In genomic region chr5:132761321-132762240, GRCh38 we compare ENCODE assay signal across 27 cellular contexts. TPM values are rescaled to one million over a fixed set of nuclear protein-coding genes. Genes with fewer than 3 reads are reported as not detected.
DNase-seq lines count a peak whose midpoint lies in the region; ATAC-seq and TF ChIP-seq lines count a peak whose summit lies in the region.
"Had no signal": no experiment of that assay in that cellular context is flagged by ENCODE, and none has a peak within 500 bp of the region (broad histone marks: within the 10 kb centered on the region; RNA-seq: fewer than 3 reads in every experiment).

No MANE protein-coding gene starts in this region.

- no peak overlapping the region for H3K4me2 ChIP-seq in osteoblast (ENCODE audit: insufficient read depth, low read length)

- TF ChIP-seq CTCF in right atrium auricular region (IDR thresholded peaks at IDR 0.05) (no peak), left ventricle myocardium inferior (IDR thresholded peaks at IDR 0.05; ENCODE audit: borderline replicate concordance) (no peak), colonic mucosa (IDR thresholded peaks at IDR 0.05) (no peak), osteoblast (IDR thresholded peaks at IDR 0.05; ENCODE audit: extremely low read depth, low read depth, low read length) (no peak)

- H3K4me3 ChIP-seq in right atrium auricular region (no peak overlapping the region), left ventricle myocardium inferior (no peak overlapping the region), colonic mucosa (no peak overlapping the region), osteoblast (ENCODE audit: insufficient read depth, low read length) (no peak overlapping the region)
- H3K4me3 ChIP-seq: adrenal gland, gastroesophageal sphincter, pancreas, skin epidermis had no signal

- H3K36me3 ChIP-seq in right atrium auricular region = peaks cover 81% of the 10 kb centered on the region
- peaks cover 86% of the 10 kb centered on the region for H3K36me3 ChIP-seq in left ventricle myocardium inferior
- H3K36me3 ChIP-seq in colonic mucosa = no peaks in the 10 kb centered on the region
- H3K36me3 ChIP-seq in osteoblast (ENCODE audit: insufficient read depth, low read length) = peaks cover 38% of the 10 kb centered on the region

- H3K79me2 ChIP-seq in osteoblast (ENCODE audit: insufficient read depth, low read length) = peaks cover 8% of the 10 kb centered on the region

- intact Hi-C loops in left ventricle myocardium inferior (cut with micrococcal nuclease) (no loop called here), colonic mucosa (cut with DNase I) (no loop called here)

- H3K27me3 ChIP-seq in right atrium auricular region (no peaks in the 10 kb centered on the region), left ventricle myocardium inferior (ENCODE audit: low read depth) (no peaks in the 10 kb centered on the region), colonic mucosa (no peaks in the 10 kb centered on the region), osteoblast (ENCODE audit: insufficient read depth, low read length) (no peaks in the 10 kb centered on the region)
- H3K27me3 ChIP-seq: adrenal gland, gastroesophageal sphincter, pancreas had no signal

- H3K9ac ChIP-seq in colonic mucosa (ENCODE audit: low read depth in 2 of 2, low read length in 2 of 2) = no peak overlapping the region

- peak; percentile 55 for DNase-seq in right atrium auricular region (ENCODE audit: low spot score)
- DNase-seq in left ventricle myocardium inferior = no peak
- peak; percentile 15 for DNase-seq in colonic mucosa
- DNase-seq in osteoblast (ENCODE audit: insufficient read length, low spot score, missing footprints) = peak; percentile 58
- no peak for DNase-seq in NCI-H187 treated with DMSO at 0.1 percent for 48 hours (lab: John Stamatoyannopoulos, UW)
- no peak for DNase-seq in central memory CD4-positive, alpha-beta T cell
- DNase-seq: activated CD4-positive, alpha-beta T cell treated with anti-CD3 and anti-CD28 coated beads for 1 hour; activated CD8-positive, alpha-beta T cell treated with anti-CD3 and anti-CD28 coated beads for 36 hours; activated naive CD4-positive, alpha-beta T cell treated with anti-CD3 and anti-CD28 coated beads, Interleukin-2, amount 10 ng/mL, durations not matched to agents 7 days and 5 days; activated T-cell treated with anti-CD3 and anti-CD28 coated beads, Interleukin-2, amount 50 U/mL, for 4 hours; cerebellar nuclear complex; DMS153; immature natural killer cell; left colon; NCI-H1048; NCI-H1694; NCI-H446; NCI-H748 treated with DMSO at 0.1 percent for 48 hours; nephron progenitor cell; SIG-M5; stimulated activated naive B cell treated with anti-CD40 and anti-IgM and Interleukin-4, amounts not matched to agents 10 μg/mL and 1 μg/mL and 100 μg/mL, for 72 hours had no signal

- no peak overlapping the region for H2AFZ ChIP-seq in osteoblast (ENCODE audit: low read length)

- H3K9me3 ChIP-seq in right atrium auricular region (no peaks in the 10 kb centered on the region), left ventricle myocardium inferior (replicated peaks) (no peaks in the 10 kb centered on the region), colonic mucosa (no peaks in the 10 kb centered on the region), osteoblast (ENCODE audit: low read depth, low read length) (no peaks in the 10 kb centered on the region)
- H3K9me3 ChIP-seq: adrenal gland, gastroesophageal sphincter, pancreas had no signal

- ATAC-seq in HG03280 (IDR thresholded peaks at IDR 0.05; ENCODE audit: unreplicated experiment) = no peak
- ATAC-seq: activated CD8-positive, alpha-beta T cell treated with anti-CD3 and anti-CD28 coated beads for 36 hours; activated T-cell treated with anti-CD3 and anti-CD28 coated beads, Interleukin-2, amount 50 U/mL, for 4 hours; gastroesophageal sphincter; left colon; Panc1; pancreas; stimulated activated naive B cell treated with anti-CD40 and anti-IgM and Interleukin-4, amounts not matched to agents 10 μg/mL and 1 μg/mL and 100 μg/mL, for 72 hours had no signal

- peaks cover 16% of the 10 kb centered on the region for H4K20me1 ChIP-seq in osteoblast (ENCODE audit: insufficient read depth, low read length)

- peaks cover 0 to 3% of the 10 kb centered on the region in 2 donors for H3K4me1 ChIP-seq in right atrium auricular region
- H3K4me1 ChIP-seq in left ventricle myocardium inferior = peaks cover 14% of the 10 kb centered on the region
- H3K4me1 ChIP-seq in colonic mucosa = no peaks in the 10 kb centered on the region
- H3K4me1 ChIP-seq in osteoblast (ENCODE audit: insufficient read depth, low read length) = no peaks in the 10 kb centered on the region
- H3K4me1 ChIP-seq: adrenal gland, pancreas had no signal

- H3K27ac ChIP-seq in right atrium auricular region (no peak overlapping the region), left ventricle myocardium inferior (replicated peaks) (no peak overlapping the region), colonic mucosa (no peak overlapping the region), osteoblast (ENCODE audit: low read depth, low read length) (no peak overlapping the region)
- H3K27ac ChIP-seq: adrenal gland, gastroesophageal sphincter, pancreas, skin epidermis had no signal

RNA-seq across cellular contexts. Expression of gene CCNI2, which starts 14.4 kb away (rescaled TPM):
- total RNA-seq in right atrium auricular region = not detected
- total RNA-seq in left ventricle myocardium inferior = 0.08 TPM
- 10 to 100 TPM in 1 of 2 donors, 1 to 10 TPM in 1; 7.1 to 22.9 TPM for total RNA-seq in colonic mucosa
- not detected in 2 replicates for total RNA-seq in osteoblast
- total RNA-seq: gastroesophageal sphincter had no signal

RNA-seq across cellular contexts. Expression of gene SEPTIN8, which starts 15.5 kb away (rescaled TPM):
- total RNA-seq in right atrium auricular region = 10 to 100 TPM; 21.1 to 24.8 TPM
- total RNA-seq in left ventricle myocardium inferior = 27.2 TPM
- total RNA-seq in colonic mucosa = 10 to 100 TPM; 57.6 to 84.2 TPM
- 32.1 and 33.7 TPM in 2 replicates for total RNA-seq in osteoblast

RNA-seq across cellular contexts. Expression of gene KIF3A, which starts 24.2 kb away (rescaled TPM):
- total RNA-seq in right atrium auricular region = 1 to 10 TPM; 5.6 to 7.2 TPM
- total RNA-seq in left ventricle myocardium inferior = 11.9 TPM
- total RNA-seq in colonic mucosa = 1 to 10 TPM; 4.0 to 5.2 TPM
- total RNA-seq in osteoblast = 8.5 and 12.7 TPM in 2 replicates

RNA-seq across cellular contexts. Expression of gene SOWAHA, which starts 51.5 kb away (rescaled TPM):
- total RNA-seq in right atrium auricular region = not detected
- not detected for total RNA-seq in left ventricle myocardium inferior
- 10 to 100 TPM; 12.4 to 30.7 TPM for total RNA-seq in colonic mucosa
- under 0.01 and 0.29 TPM in 2 replicates for total RNA-seq in osteoblast
- total RNA-seq: activated CD8-positive, alpha-beta T cell treated with anti-CD3 and anti-CD28 coated beads for 36 hours had no signal

Comparison
In these comparisons a context has a peak if more than half of its experiments do, and no peak if none do; other contexts are left out.
1. DNase-seq: peak in right atrium auricular region (single experiment), colonic mucosa (single experiment) and osteoblast (single experiment); none in left ventricle myocardium inferior (single experiment), NCI-H187 treated with DMSO at 0.1 percent for 48 hours (single experiment) and central memory CD4-positive, alpha-beta T cell (single experiment).